In the genomic region with DNA sequence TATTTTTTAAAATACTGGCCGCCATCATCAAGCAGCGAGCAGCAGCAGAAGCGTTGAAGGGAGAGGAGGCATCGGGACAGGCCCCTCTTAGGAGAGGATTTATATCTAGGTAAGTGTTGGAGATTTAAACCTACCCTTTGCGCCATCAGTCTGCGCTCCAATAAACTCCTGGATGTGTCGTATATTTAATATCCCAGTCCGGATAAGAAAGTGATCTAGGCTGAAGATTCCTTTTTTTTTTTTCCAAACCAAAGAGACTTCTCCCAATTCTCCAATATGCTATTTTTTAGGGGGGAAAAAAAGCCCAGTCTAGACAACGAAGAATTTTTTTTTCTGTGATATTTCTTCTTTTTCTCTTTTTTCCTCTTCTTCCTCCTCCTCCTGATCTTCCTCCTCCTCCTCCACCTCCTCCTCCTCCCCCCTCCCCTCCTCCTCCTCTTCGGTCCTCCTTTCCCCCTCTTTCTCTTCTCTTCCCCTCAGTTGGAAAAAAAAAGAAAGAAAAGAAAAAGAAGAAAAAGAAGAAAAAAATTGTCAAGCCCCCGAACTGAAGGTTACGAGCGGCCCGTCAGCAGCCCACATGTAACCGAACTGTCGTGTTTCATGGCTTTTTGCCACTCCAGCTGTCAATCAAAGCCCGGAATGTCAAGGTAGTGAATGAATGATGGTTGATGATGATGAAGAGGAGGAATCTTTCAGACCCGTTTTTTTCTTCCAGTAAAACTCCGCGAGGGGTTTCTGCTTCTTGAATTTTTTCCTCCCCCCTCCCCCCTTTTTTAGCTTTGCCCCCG, we compare ENCODE assay signal across 8 cellular contexts. TPM values are rescaled to one million over a fixed set of nuclear protein-coding genes. Genes with fewer than 3 reads are reported as not detected.
DNase-seq lines count a peak whose midpoint lies in the region; ATAC-seq and TF ChIP-seq lines count a peak whose summit lies in the region.

No MANE protein-coding gene starts in this region.

- no peak for TF ChIP-seq EP300 in SK-N-SH (IDR thresholded peaks at IDR 0.05; ENCODE audit: borderline replicate concordance in 1 of 2, low read depth in 1 of 2, low read length in 1 of 2)

- WGBS in SK-N-SH (ENCODE audit: low lambda C conversion rate), result 0% methylated on average over 21 of the region's 21 CpGs

- no peak for TF ChIP-seq CTCF in SK-N-SH (IDR thresholded peaks at IDR 0.05)

- CTCF ChIA-PET in SK-N-SH (lab: Yijun Ruan, JAX), result interaction anchor here (0.6 to 10.8 kb wide), 4 partner anchors 13 to 781 kb away, joined by 3 to 101 read pairs (median 7); no protein-coding TSS in a partner anchor

- H3F3A ChIP-seq in SK-N-SH (replicated peaks; ENCODE audit: insufficient read depth), result peaks cover 50% of the 10 kb centered on the region

- POLR2A ChIA-PET in SK-N-SH (lab: Yijun Ruan, JAX), result interaction anchor here (2.9 kb wide), 1 partner anchor 695 kb away, joined by 11 read pairs; no protein-coding TSS in a partner anchor

- no peaks in the 10 kb centered on the region for H3K9me2 ChIP-seq in SK-N-SH

- H3K4me3 ChIP-seq in SK-N-SH (ENCODE audit: low read depth in 2 of 2, low read length in 1 of 2), result peak overlapping the region; percentile 74 to 92
- peak overlapping the region; percentile 68 for H3K4me3 ChIP-seq in MG63
- H3K4me3 ChIP-seq in stomach smooth muscle (ENCODE audit: low read length in 2 of 2), result peak overlapping the region; percentile 91 to 95

- no peaks in the 10 kb centered on the region for H4K20me1 ChIP-seq in SK-N-SH (ENCODE audit: insufficient read depth)

- peaks cover 86% of the 10 kb centered on the region for H3K79me2 ChIP-seq in SK-N-SH (ENCODE audit: insufficient read depth)

- peak overlapping the region; percentile 98 for H3K9ac ChIP-seq in SK-N-SH
- peak overlapping the region; percentile 93 for H3K9ac ChIP-seq in stomach smooth muscle (ENCODE audit: low read length in 2 of 2)

- H3K9me3 ChIP-seq in SK-N-SH (no peaks in the 10 kb centered on the region), MG63 (no peaks in the 10 kb centered on the region), stomach smooth muscle (ENCODE audit: control insufficient read depth in 2 of 2, low read length in 2 of 2) (no peaks in the 10 kb centered on the region)

- ATAC-seq in SK-N-SH treated with all-trans-retinoic acid at 6 μM for 48 hours (no peak), GM21360 (IDR thresholded peaks at IDR 0.05; ENCODE audit: unreplicated experiment) (no peak)

- no peaks in the 10 kb centered on the region for H3K27me3 ChIP-seq in SK-N-SH (ENCODE audit: insufficient read depth)
- peaks cover 9% of the 10 kb centered on the region for H3K27me3 ChIP-seq in MG63
- no peaks in the 10 kb centered on the region for H3K27me3 ChIP-seq in stomach smooth muscle (ENCODE audit: control insufficient read depth in 1 of 2, insufficient read depth in 2 of 2, low read length in 2 of 2)

- H2AFZ ChIP-seq in SK-N-SH (ENCODE audit: low read depth), result peak overlapping the region; percentile 73; the same call in 1 of the 2 replicates

- no peaks in the 10 kb centered on the region for H3K4me1 ChIP-seq in SK-N-SH (ENCODE audit: control insufficient read depth in 1 of 2, insufficient read depth in 2 of 2, low read depth in 1 of 2, low read length in 1 of 2)
- peaks cover 25% of the 10 kb centered on the region for H3K4me1 ChIP-seq in stomach smooth muscle (ENCODE audit: control insufficient read depth, insufficient read depth, low read length)

- peak overlapping the region; percentile 93 to 99 for H3K27ac ChIP-seq in SK-N-SH (ENCODE audit: low read depth in 2 of 2, low read length in 1 of 2)
- peak overlapping the region; percentile 90 for H3K27ac ChIP-seq in stomach smooth muscle (ENCODE audit: low read length)

- H3K36me3 ChIP-seq in SK-N-SH (replicated peaks in 1 of 2; ENCODE audit: control insufficient read depth in 1 of 2, insufficient read depth in 2 of 2, low read length in 1 of 2) (peaks cover 14 to 28% of the 10 kb centered on the region in 2 experiments), MG63 (no peaks in the 10 kb centered on the region), stomach smooth muscle (ENCODE audit: control insufficient read depth in 2 of 2, insufficient read depth in 2 of 2, low read length in 2 of 2) (no peaks in the 10 kb centered on the region)

- H3K4me2 ChIP-seq in SK-N-SH, result peak overlapping the region; percentile 91

- no peak for TF ChIP-seq RAD21 in SK-N-SH (IDR thresholded peaks at IDR 0.05; ENCODE audit: low read length)

- DNase-seq in SK-N-SH, result peak; percentile 50
- no peak for DNase-seq in MG63
- DNase-seq in amniotic epithelial cell (ENCODE audit: low read depth), result peak; percentile 64
- DNase-seq in iris pigment epithelial cell (ENCODE audit: low read depth), result peak; percentile 44
- DNase-seq in stimulated activated CD4-positive, alpha-beta T cell treated with anti-CD3 and anti-CD28 coated beads, Interleukin-4, amount 100 ng/mL, for 4 hours, result no peak

TF ChIP-seq in SK-N-SH, 30 proteins besides CTCF, POLR2A, EP300 and RAD21:
- TF ChIP-seq CHD2 (IDR thresholded peaks at IDR 0.05; ENCODE audit: low read length, partially characterized antibody) (no peak), POLR2AphosphoS5 (IDR thresholded peaks at IDR 0.05; ENCODE audit: low read depth, low read length) (peak; percentile 2; the same call in 1 of the 2 replicates), RFX5 (IDR thresholded peaks at IDR 0.05; ENCODE audit: low read length) (no peak), TAF1 (IDR thresholded peaks at IDR 0.05; ENCODE audit: borderline replicate concordance, low read depth, low read length) (peak; percentile 56), NFIC (IDR thresholded peaks at IDR 0.05; ENCODE audit: borderline replicate concordance) (peak; percentile 63)
- TF ChIP-seq, protein P1, sequence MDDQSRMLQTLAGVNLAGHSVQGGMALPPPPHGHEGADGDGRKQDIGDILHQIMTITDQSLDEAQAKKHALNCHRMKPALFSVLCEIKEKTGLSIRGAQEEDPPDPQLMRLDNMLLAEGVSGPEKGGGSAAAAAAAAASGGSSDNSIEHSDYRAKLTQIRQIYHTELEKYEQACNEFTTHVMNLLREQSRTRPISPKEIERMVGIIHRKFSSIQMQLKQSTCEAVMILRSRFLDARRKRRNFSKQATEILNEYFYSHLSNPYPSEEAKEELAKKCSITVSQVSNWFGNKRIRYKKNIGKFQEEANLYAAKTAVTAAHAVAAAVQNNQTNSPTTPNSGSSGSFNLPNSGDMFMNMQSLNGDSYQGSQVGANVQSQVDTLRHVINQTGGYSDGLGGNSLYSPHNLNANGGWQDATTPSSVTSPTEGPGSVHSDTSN (IDR thresholded peaks at IDR 0.05), result peak; percentile 97

TF ChIP-seq in SK-N-SH treated with all-trans-retinoic acid at 6 μM for 48 hours, 23 proteins besides CTCF, POLR2A, EP300 and RAD21 (continues in another document):
- TF ChIP-seq, protein P2, sequence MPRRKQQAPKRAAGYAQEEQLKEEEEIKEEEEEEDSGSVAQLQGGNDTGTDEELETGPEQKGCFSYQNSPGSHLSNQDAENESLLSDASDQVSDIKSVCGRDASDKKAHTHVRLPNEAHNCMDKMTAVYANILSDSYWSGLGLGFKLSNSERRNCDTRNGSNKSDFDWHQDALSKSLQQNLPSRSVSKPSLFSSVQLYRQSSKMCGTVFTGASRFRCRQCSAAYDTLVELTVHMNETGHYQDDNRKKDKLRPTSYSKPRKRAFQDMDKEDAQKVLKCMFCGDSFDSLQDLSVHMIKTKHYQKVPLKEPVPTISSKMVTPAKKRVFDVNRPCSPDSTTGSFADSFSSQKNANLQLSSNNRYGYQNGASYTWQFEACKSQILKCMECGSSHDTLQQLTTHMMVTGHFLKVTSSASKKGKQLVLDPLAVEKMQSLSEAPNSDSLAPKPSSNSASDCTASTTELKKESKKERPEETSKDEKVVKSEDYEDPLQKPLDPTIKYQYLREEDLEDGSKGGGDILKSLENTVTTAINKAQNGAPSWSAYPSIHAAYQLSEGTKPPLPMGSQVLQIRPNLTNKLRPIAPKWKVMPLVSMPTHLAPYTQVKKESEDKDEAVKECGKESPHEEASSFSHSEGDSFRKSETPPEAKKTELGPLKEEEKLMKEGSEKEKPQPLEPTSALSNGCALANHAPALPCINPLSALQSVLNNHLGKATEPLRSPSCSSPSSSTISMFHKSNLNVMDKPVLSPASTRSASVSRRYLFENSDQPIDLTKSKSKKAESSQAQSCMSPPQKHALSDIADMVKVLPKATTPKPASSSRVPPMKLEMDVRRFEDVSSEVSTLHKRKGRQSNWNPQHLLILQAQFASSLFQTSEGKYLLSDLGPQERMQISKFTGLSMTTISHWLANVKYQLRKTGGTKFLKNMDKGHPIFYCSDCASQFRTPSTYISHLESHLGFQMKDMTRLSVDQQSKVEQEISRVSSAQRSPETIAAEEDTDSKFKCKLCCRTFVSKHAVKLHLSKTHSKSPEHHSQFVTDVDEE (CRISPR knock-in tag; IDR thresholded peaks at IDR 0.05), result no peak
- TF ChIP-seq, protein P3, sequence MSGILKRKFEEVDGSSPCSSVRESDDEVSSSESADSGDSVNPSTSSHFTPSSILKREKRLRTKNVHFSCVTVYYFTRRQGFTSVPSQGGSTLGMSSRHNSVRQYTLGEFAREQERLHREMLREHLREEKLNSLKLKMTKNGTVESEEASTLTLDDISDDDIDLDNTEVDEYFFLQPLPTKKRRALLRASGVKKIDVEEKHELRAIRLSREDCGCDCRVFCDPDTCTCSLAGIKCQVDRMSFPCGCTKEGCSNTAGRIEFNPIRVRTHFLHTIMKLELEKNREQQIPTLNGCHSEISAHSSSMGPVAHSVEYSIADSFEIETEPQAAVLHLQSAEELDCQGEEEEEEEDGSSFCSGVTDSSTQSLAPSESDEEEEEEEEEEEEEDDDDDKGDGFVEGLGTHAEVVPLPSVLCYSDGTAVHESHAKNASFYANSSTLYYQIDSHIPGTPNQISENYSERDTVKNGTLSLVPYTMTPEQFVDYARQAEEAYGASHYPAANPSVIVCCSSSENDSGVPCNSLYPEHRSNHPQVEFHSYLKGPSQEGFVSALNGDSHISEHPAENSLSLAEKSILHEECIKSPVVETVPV (CRISPR knock-in tag; IDR thresholded peaks at IDR 0.05), result no peak; the same call in 1 of the 2 replicates
- TF ChIP-seq, protein P4, sequence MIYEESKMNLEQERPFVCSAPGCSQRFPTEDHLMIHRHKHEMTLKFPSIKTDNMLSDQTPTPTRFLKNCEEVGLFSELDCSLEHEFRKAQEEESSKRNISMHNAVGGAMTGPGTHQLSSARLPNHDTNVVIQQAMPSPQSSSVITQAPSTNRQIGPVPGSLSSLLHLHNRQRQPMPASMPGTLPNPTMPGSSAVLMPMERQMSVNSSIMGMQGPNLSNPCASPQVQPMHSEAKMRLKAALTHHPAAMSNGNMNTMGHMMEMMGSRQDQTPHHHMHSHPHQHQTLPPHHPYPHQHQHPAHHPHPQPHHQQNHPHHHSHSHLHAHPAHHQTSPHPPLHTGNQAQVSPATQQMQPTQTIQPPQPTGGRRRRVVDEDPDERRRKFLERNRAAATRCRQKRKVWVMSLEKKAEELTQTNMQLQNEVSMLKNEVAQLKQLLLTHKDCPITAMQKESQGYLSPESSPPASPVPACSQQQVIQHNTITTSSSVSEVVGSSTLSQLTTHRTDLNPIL (CRISPR knock-in tag; IDR thresholded peaks at IDR 0.05; ENCODE audit: low read depth), result no peak
- TF ChIP-seq ZC3H10 (CRISPR knock-in tag; IDR thresholded peaks at IDR 0.05), result no peak

RNA-seq across cellular contexts. Expression of a gene that starts 0.8 kb away (rescaled TPM):
- polyA plus RNA-seq in SK-N-SH (2012; rRNA removed), result 120 and 146 TPM in 2 replicates
- 113 and 133 TPM in 2 replicates for polyA plus RNA-seq in SK-N-SH (2012; cell fraction: cytosol; rRNA removed)
- 253 and 311 TPM in 2 replicates for polyA plus RNA-seq in SK-N-SH (2012; cell fraction: nucleus; rRNA removed)
- total RNA-seq in MG63 (2014; rRNA removed; shearing (Covaris generic); ENCODE audit: low replicate concordance), result 2.0 and 3.1 TPM in 2 replicates

Comparison
In these comparisons a context has a peak if more than half of its experiments do, and no peak if none do; other contexts are left out.
1. DNase-seq: peak in SK-N-SH (single experiment), amniotic epithelial cell (single experiment) and iris pigment epithelial cell (single experiment); none in MG63 (single experiment) and stimulated activated CD4-positive, alpha-beta T cell treated with anti-CD3 and anti-CD28 coated beads, Interleukin-4, amount 100 ng/mL, for 4 hours (0 of 2).
2. Peak in every context shown above with its lines, with median percentiles within 50 percentile points of each other: H3K4me3 ChIP-seq.